Comparison of ENCODE assay signal across 14 cellular contexts in genomic region chr2:169511818-169512217, GRCh38. TPM values are rescaled to one million over a fixed set of nuclear protein-coding genes. Genes with fewer than 3 reads are reported as not detected.
"Had no signal": no experiment of that assay in that cellular context is flagged by ENCODE, and none has a peak within 500 bp of the region (broad histone marks: within the 10 kb centered on the region; RNA-seq: fewer than 3 reads in every experiment).

No MANE protein-coding gene starts in this region.

- DNase-seq: activated CD4-positive, alpha-beta T cell treated with anti-CD3 and anti-CD28 coated beads for 36 hours; activated CD4-positive, alpha-beta T cell treated with anti-CD3 and anti-CD28 coated beads, Interleukin-2, amount 50 U/mL, for 48 hours; activated naive CD4-positive, alpha-beta T cell; effector CD4-positive, alpha-beta T cell; nephron progenitor cell; nucleus accumbens; SK-N-SH; stimulated activated naive B cell treated with anti-CD40 and anti-IgM and Interleukin-4, amounts not matched to agents 10 μg/mL and 1 μg/mL and 100 μg/mL, for 72 hours; upper lobe of left lung had no signal

- H3K9me3 Mint-ChIP-seq: stimulated activated naive B cell treated with anti-CD40 and anti-IgM and Interleukin-4, amounts not matched to agents 10 μg/mL and 1 μg/mL and 100 μg/mL, for 72 hours; T-helper 2 cell treated with Interferon-gamma antibody and Interleukin-4, amounts not matched to agents 5 μg/mL and 100 μg/mL, for 36 hours had no signal

- H3K4me3 Mint-ChIP-seq: activated CD4-positive, alpha-beta T cell treated with anti-CD3 and anti-CD28 coated beads for 36 hours; nephron progenitor cell; stimulated activated naive B cell treated with anti-CD40 and anti-IgM and Interleukin-4, amounts not matched to agents 10 μg/mL and 1 μg/mL and 100 μg/mL, for 72 hours; T-helper 2 cell treated with Interferon-gamma antibody and Interleukin-4, amounts not matched to agents 5 μg/mL and 100 μg/mL, for 36 hours; WTC11 had no signal

- H3K4me3 ChIP-seq: lung, thoracic aorta, upper lobe of left lung had no signal

- H3K27me3 Mint-ChIP-seq: activated CD4-positive, alpha-beta T cell treated with anti-CD3 and anti-CD28 coated beads for 36 hours; brain; stimulated activated naive B cell treated with anti-CD40 and anti-IgM and Interleukin-4, amounts not matched to agents 10 μg/mL and 1 μg/mL and 100 μg/mL, for 72 hours had no signal

- H3K27me3 ChIP-seq: upper lobe of left lung had no signal

- H3K36me3 ChIP-seq: thoracic aorta, upper lobe of left lung had no signal

- H3K9me3 ChIP-seq: SK-N-SH, thoracic aorta, upper lobe of left lung had no signal

- H3K9ac ChIP-seq: SK-N-SH had no signal

- H3K4me2 ChIP-seq: SK-N-SH had no signal

- H3K27ac ChIP-seq: thoracic aorta, upper lobe of left lung had no signal

- H3K27ac Mint-ChIP-seq: activated CD4-positive, alpha-beta T cell treated with anti-CD3 and anti-CD28 coated beads for 36 hours; nephron progenitor cell; stimulated activated naive B cell treated with anti-CD40 and anti-IgM and Interleukin-4, amounts not matched to agents 10 μg/mL and 1 μg/mL and 100 μg/mL, for 72 hours; T-helper 2 cell treated with Interferon-gamma antibody and Interleukin-4, amounts not matched to agents 5 μg/mL and 100 μg/mL, for 36 hours; WTC11 had no signal

RNA-seq across cellular contexts. Expression of gene KLHL41, which starts 2.3 kb away (rescaled TPM):
- total RNA-seq: WTC11 had no signal
